25 cellular contexts compared by ENCODE assay signal in genomic region chr7:11818281-11818680, GRCh38. TPM values are rescaled to one million over a fixed set of nuclear protein-coding genes. Genes with fewer than 3 reads are reported as not detected.
"Had no signal": no experiment of that assay in that cellular context is flagged by ENCODE, and none has a peak within 500 bp of the region (broad histone marks: within the 10 kb centered on the region; RNA-seq: fewer than 3 reads in every experiment).

No MANE protein-coding gene starts in this region.

- H3K4me3 ChIP-seq: neural progenitor cell, prostate gland, right atrium auricular region, smooth muscle cell, thyroid gland had no signal

- H3K9me3 ChIP-seq: prostate gland, right atrium auricular region, thyroid gland had no signal

- H3K4me1 ChIP-seq: neural progenitor cell, prostate gland, right atrium auricular region, thyroid gland had no signal

- H3K36me3 ChIP-seq: neural progenitor cell, prostate gland, right atrium auricular region, thyroid gland had no signal

- DNase-seq: effector memory CD8-positive, alpha-beta T cell; hypothalamus; immature natural killer cell; islet precursor cell; kidney glomerular epithelial cell; left colon; left ventricle myocardium superior; mammary epithelial cell; mesendoderm; midbrain; naive thymus-derived CD4-positive, alpha-beta T cell; stimulated activated CD4-positive, alpha-beta T cell treated with anti-CD3 and anti-CD28 coated beads, Interleukin-12 subunit alpha, Interleukin-12 subunit beta, amount 100 ng/mL, for 4 hours; stimulated activated CD4-positive, alpha-beta T cell treated with anti-CD3 and anti-CD28 coated beads, Interleukin-1b, Interleukin-23, amount 100 ng/mL, for 48 hours; stimulated activated CD4-positive, alpha-beta T cell treated with anti-CD3 and anti-CD28 coated beads, Interleukin-4, amount 100 ng/mL, for 1 hour; stimulated activated CD8-positive, alpha-beta memory T cell treated with anti-CD3 and anti-CD28 coated beads, Interleukin-4, amount 100 ng/mL, for 48 hours; stimulated activated naive CD4-positive, alpha-beta T cell; stimulated activated naive CD8-positive, alpha-beta T cell treated with anti-CD3 and anti-CD28 coated beads, Interleukin-15, amount 100 ng/mL, for 72 hours; thyroid gland; trophoblast cell had no signal

- H3K27ac ChIP-seq: neural progenitor cell, parathyroid adenoma, prostate gland, right atrium auricular region, thyroid gland had no signal

- ATAC-seq: effector memory CD8-positive, alpha-beta T cell; left colon; left ventricle myocardium superior; naive thymus-derived CD4-positive, alpha-beta T cell; sciatic nerve; stimulated activated naive CD8-positive, alpha-beta T cell treated with anti-CD3 and anti-CD28 coated beads, Interleukin-15, amount 100 ng/mL, for 72 hours had no signal

- H3K27me3 ChIP-seq: neural progenitor cell, right atrium auricular region, thyroid gland had no signal

RNA-seq across cellular contexts. Expression of gene THSD7A, which starts 13.7 kb away (rescaled TPM):
- total RNA-seq: mammary epithelial cell had no signal
- polyA plus RNA-seq: immature natural killer cell; mammary epithelial cell; naive thymus-derived CD4-positive, alpha-beta T cell had no signal
